ENCODE assay signal across 2 cellular contexts in the genomic region with DNA sequence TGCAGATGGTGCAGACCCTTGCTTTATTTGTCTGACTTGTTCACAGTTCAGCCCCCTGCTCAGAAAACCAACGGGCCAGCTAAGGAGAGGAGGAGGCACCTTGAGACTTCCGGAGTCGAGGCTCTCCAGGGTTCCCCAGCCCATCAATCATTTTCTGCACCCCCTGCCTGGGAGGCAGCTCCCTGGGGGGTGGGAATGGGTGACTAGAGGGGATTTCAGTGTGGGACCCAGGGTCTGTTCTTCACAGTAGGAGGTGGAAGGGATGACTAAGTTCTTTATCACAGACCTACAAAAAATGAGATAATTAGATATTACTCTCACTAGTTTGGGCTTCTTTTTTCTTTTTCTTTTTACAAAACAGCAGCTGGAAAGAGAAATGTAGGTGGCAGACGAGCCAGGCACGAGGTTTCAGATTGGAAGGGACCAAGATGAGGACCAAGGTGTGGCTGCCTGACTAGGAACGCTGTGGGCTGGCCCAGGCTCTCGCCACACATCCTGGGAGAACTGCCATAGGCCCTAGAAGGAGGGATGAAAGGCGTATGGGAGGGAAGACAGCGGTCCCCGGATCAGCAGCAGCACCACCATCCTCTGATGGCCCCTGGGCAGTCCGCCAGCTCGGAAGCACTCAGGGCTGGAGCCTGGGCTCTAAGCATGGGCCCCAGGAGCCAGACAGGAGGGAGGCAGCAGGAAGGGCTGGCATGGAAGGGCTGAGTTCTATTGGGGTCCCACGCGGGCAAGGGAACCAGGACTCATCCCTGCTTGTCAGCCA.
TF ChIP-seq lines count a peak whose summit lies in the region.

No MANE protein-coding gene starts in this region.

TF ChIP-seq in A549, 52 proteins besides CTCF, POLR2A, EP300 and RAD21:
- TF ChIP-seq, protein P1, sequence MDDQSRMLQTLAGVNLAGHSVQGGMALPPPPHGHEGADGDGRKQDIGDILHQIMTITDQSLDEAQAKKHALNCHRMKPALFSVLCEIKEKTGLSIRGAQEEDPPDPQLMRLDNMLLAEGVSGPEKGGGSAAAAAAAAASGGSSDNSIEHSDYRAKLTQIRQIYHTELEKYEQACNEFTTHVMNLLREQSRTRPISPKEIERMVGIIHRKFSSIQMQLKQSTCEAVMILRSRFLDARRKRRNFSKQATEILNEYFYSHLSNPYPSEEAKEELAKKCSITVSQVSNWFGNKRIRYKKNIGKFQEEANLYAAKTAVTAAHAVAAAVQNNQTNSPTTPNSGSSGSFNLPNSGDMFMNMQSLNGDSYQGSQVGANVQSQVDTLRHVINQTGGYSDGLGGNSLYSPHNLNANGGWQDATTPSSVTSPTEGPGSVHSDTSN (IDR thresholded peaks at IDR 0.05), result no peak
- peak in 1 of 2 experiments; percentile 25; a peak in 1 of 5 replicates for TF ChIP-seq JUN (IDR thresholded peaks at IDR 0.05)

TF ChIP-seq in K562, 482 proteins besides CTCF, POLR2A, EP300 and RAD21:
- TF ChIP-seq ZNF584 (CRISPR knock-in tag; IDR thresholded peaks at IDR 0.05; ENCODE audit: low read depth) (peak; percentile 57; the same call in 1 of the 2 replicates), NFIC (IDR thresholded peaks at IDR 0.05) (peak; percentile 69), FOS (IDR thresholded peaks at IDR 0.05; ENCODE audit: extremely low read depth, insufficient read length) (no peak), RNF2 (IDR thresholded peaks at IDR 0.05) (no peak), RBFOX2 (IDR thresholded peaks at IDR 0.05; ENCODE audit: low read depth, low read length) (0 out of 2 replicates have a peak, but pooled peaks have one; percentile 44)
- TF ChIP-seq, protein P2, sequence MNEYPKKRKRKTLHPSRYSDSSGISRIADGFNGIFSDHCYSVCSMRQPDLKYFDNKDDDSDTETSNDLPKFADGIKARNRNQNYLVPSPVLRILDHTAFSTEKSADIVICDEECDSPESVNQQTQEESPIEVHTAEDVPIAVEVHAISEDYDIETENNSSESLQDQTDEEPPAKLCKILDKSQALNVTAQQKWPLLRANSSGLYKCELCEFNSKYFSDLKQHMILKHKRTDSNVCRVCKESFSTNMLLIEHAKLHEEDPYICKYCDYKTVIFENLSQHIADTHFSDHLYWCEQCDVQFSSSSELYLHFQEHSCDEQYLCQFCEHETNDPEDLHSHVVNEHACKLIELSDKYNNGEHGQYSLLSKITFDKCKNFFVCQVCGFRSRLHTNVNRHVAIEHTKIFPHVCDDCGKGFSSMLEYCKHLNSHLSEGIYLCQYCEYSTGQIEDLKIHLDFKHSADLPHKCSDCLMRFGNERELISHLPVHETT (CRISPR knock-in tag; conservative IDR thresholded peaks at IDR 0.05 in 1 of 2, IDR thresholded peaks at IDR 0.05 in 1 of 2), result peak in 1 of 2 experiments; percentile 11; a peak in 1 of 4 replicates
